Comparison of ENCODE assay signal across 8 cellular contexts in genomic region chr15:68054658-68055223, GRCh38. TPM values are rescaled to one million over a fixed set of nuclear protein-coding genes. Genes with fewer than 3 reads are reported as not detected.
A peak's percentile ranks its signal among the peaks of the same experiment; 100 is the strongest.
DNase-seq lines count a peak whose midpoint lies in the region; ATAC-seq and TF ChIP-seq lines count a peak whose summit lies in the region.

No MANE protein-coding gene starts in this region.

- no peaks in the 10 kb centered on the region for H3K36me3 ChIP-seq in ACC112 (ENCODE audit: insufficient read depth, low read length)
- H3K36me3 ChIP-seq in SJSA1: peaks cover 4% of the 10 kb centered on the region; the same call in 1 of the 2 replicates
- peaks cover 1% of the 10 kb centered on the region for H3K36me3 ChIP-seq in adipocyte (ENCODE audit: control insufficient read depth, insufficient read depth, low read length, severe bottlenecking)
- no peaks in the 10 kb centered on the region for H3K36me3 ChIP-seq in left ventricle myocardium inferior
- H3K36me3 ChIP-seq in prostate gland: no peaks in the 10 kb centered on the region

- H3K4me1 ChIP-seq in ACC112 (ENCODE audit: control insufficient read depth, insufficient read depth, low read length, unreplicated experiment) (peaks cover 18% of the 10 kb centered on the region), SJSA1 (replicated peaks) (peaks cover 16% of the 10 kb centered on the region), adipocyte (ENCODE audit: control insufficient read depth, insufficient read depth, low read length) (peaks cover 38% of the 10 kb centered on the region), left ventricle myocardium inferior (peaks cover 50% of the 10 kb centered on the region), prostate gland (replicated peaks) (peaks cover 7% of the 10 kb centered on the region)

- no peaks in the 10 kb centered on the region for H3K9me3 ChIP-seq in SJSA1 (replicated peaks)
- no peaks in the 10 kb centered on the region for H3K9me3 ChIP-seq in adipocyte (ENCODE audit: control insufficient read depth, low read length)
- no peaks in the 10 kb centered on the region for H3K9me3 ChIP-seq in left ventricle myocardium inferior (replicated peaks)
- H3K9me3 ChIP-seq in prostate gland: no peaks in the 10 kb centered on the region

- no peak for TF ChIP-seq POLR2A in prostate gland (IDR thresholded peaks at IDR 0.05)

- H3K4me3 ChIP-seq in ACC112 (ENCODE audit: low read depth, low read length) (peak overlapping the region; percentile 77), SJSA1 (peak overlapping the region; percentile 82), adipocyte (ENCODE audit: low read length) (peak overlapping the region; percentile 99), left ventricle myocardium inferior (peak overlapping the region; percentile 98), prostate gland (peak overlapping the region; percentile 86 to 97)

- intact Hi-C loops in left ventricle myocardium inferior (cut with micrococcal nuclease): loop anchor here (5.0 kb wide), 1 partner anchor 182 kb away; no protein-coding TSS in a partner anchor
- intact Hi-C loops in prostate gland (cut with DNase I): loop anchor here (10.0 kb wide), 3 partner anchors 90 to 170 kb away; no protein-coding TSS in a partner anchor

- TF ChIP-seq CTCF in left ventricle myocardium inferior (IDR thresholded peaks at IDR 0.05; ENCODE audit: borderline replicate concordance) (no peak), prostate gland (IDR thresholded peaks at IDR 0.05) (no peak)

- H3K27ac ChIP-seq in ACC112 (ENCODE audit: low read depth, low read length): peak overlapping the region; percentile 54; the same call in 1 of the 2 replicates
- H3K27ac ChIP-seq in SJSA1: peak overlapping the region; percentile 64
- H3K27ac ChIP-seq in left ventricle myocardium inferior (replicated peaks): peak overlapping the region; percentile 92
- H3K27ac ChIP-seq in prostate gland: peak overlapping the region; percentile 91 to 95

- peak overlapping the region; percentile 75 for H2AFZ ChIP-seq in ACC112 (ENCODE audit: low read length, unreplicated experiment)

- 2% methylated on average over 25 of the region's 32 CpGs for WGBS in prostate gland

- peaks cover 54% of the 10 kb centered on the region for H3K79me2 ChIP-seq in ACC112 (ENCODE audit: control insufficient read depth, insufficient read depth, low read length, unreplicated experiment)

- ATAC-seq in GM18909 (IDR thresholded peaks at IDR 0.05; ENCODE audit: poor library complexity, unreplicated experiment) (peak; percentile 15), HG03571 (IDR thresholded peaks at IDR 0.05; ENCODE audit: unreplicated experiment) (peak; percentile 2)

- peak overlapping the region; percentile 95 for H3K9ac ChIP-seq in adipocyte (ENCODE audit: low read length)

- DNase-seq in SJSA1 (ENCODE audit: low read depth in 1 of 2, low spot score in 2 of 2) (peak; percentile 34 to 71), adipocyte (ENCODE audit: low read depth) (peak; percentile 76), left ventricle myocardium inferior (peak; percentile 60), prostate gland (ENCODE audit: low spot score) (peak; percentile 38), cortex of kidney (lab: John Stamatoyannopoulos, UW) (no peak)

- no peaks in the 10 kb centered on the region for H3K27me3 ChIP-seq in ACC112 (ENCODE audit: insufficient read depth, low read length)
- no peaks in the 10 kb centered on the region for H3K27me3 ChIP-seq in SJSA1 (replicated peaks)
- H3K27me3 ChIP-seq in adipocyte (replicated peaks; ENCODE audit: control insufficient read depth, insufficient read depth, low read length): no peaks in the 10 kb centered on the region
- no peaks in the 10 kb centered on the region for H3K27me3 ChIP-seq in left ventricle myocardium inferior (ENCODE audit: low read depth)
- no peaks in the 10 kb centered on the region for H3K27me3 ChIP-seq in prostate gland (replicated peaks; ENCODE audit: insufficient read depth)

RNA-seq across cellular contexts. Expression of gene PIAS1, which starts 0.6 kb away (rescaled TPM):
- 14.2 and 21.2 TPM in 2 replicates for total RNA-seq in SJSA1 (2014; rRNA removed; shearing (Covaris generic))
- 29.9 TPM for total RNA-seq in left ventricle myocardium inferior
- 10 to 100 TPM; 40.9 to 58.4 TPM for total RNA-seq in prostate gland
